ENCODE assay signal across 1 cellular context in genomic region chr14:60272177-60272576, GRCh38.
TF ChIP-seq lines count a peak whose summit lies in the region.

No MANE protein-coding gene starts in this region.

TF ChIP-seq in K562, 482 proteins besides CTCF, POLR2A, EP300 and RAD21 (continued from another document):
- TF ChIP-seq MITF (IDR thresholded peaks at IDR 0.05) (no peak), SRF (CRISPR knock-in tag; IDR thresholded peaks at IDR 0.05) (no peak), ZNF311 (CRISPR knock-in tag; IDR thresholded peaks at IDR 0.05) (no peak), HSF4 (CRISPR knock-in tag; IDR thresholded peaks at IDR 0.05; ENCODE audit: borderline replicate concordance) (no peak), PATZ1 (CRISPR knock-in tag; IDR thresholded peaks at IDR 0.05; ENCODE audit: borderline replicate concordance) (no peak), MAZ (CRISPR knock-in tag; conservative IDR thresholded peaks at IDR 0.05 in 1 of 2, IDR thresholded peaks at IDR 0.05 in 1 of 2) (no peak), TBL1XR1 (IDR thresholded peaks at IDR 0.05; ENCODE audit: low read length in 2 of 2) (no peak), KDM1A (IDR thresholded peaks at IDR 0.05) (no peak), ZNF764 (CRISPR knock-in tag; IDR thresholded peaks at IDR 0.05; ENCODE audit: low read depth) (no peak), TEAD2 (tag; IDR thresholded peaks at IDR 0.05) (no peak), RBFOX2 (IDR thresholded peaks at IDR 0.05; ENCODE audit: low read depth, low read length) (no peak), MAFK (IDR thresholded peaks at IDR 0.05; ENCODE audit: low read length) (no peak)
